15 cellular contexts compared by ENCODE assay signal in the genomic region with DNA sequence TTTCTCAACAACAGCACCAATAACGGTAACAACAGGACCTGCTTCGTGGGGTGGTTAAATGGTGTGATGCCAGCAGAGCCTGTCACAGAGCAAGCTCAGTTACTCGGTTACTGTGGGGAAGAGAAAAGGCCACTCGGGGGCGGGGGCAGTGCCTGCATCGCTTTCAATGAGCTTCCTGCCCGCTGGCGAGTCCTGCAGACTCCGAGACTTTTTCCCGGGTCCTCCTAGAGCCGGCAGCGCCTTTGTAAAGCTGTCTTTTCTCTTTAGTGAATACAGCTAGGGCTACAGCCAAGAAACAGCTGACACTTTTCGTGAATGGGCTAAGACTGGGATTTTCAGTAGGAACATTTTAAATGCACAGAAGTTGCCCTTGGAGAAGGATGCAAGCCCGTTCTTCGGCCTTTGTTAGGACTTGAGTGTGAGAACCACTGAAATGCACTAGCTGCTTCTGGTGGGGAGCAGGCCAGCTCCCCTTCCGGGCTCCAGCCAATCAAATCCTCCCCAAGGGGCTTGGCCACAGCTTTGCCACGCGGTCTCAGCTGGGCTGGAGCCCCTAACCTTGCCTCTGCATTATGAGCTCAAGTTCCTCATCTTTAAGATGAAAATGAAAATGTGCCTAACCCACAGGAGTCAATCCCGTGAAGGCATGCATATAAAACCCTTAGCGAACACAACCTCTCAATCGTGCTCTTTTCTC. TPM values are rescaled to one million over a fixed set of nuclear protein-coding genes. Genes with fewer than 3 reads are reported as not detected.
DNase-seq lines count a peak whose midpoint lies in the region; ATAC-seq and TF ChIP-seq lines count a peak whose summit lies in the region.
"Had no signal": no experiment of that assay in that cellular context is flagged by ENCODE, and none has a peak within 500 bp of the region (broad histone marks: within the 10 kb centered on the region; RNA-seq: fewer than 3 reads in every experiment).

No MANE protein-coding gene starts in this region.

- H3K36me3 ChIP-seq in GM23338 (ENCODE audit: insufficient read depth) (no peaks in the 10 kb centered on the region), PC-9 (ENCODE audit: low read depth) (no peaks in the 10 kb centered on the region), mesendoderm (ENCODE audit: control insufficient read depth, insufficient read depth, low read length) (no peaks in the 10 kb centered on the region)
- no peaks in the 10 kb centered on the region for H3K36me3 ChIP-seq in naive thymus-derived CD4-positive, alpha-beta T cell (ENCODE audit: control insufficient read depth in 2 of 3, insufficient read depth in 3 of 3, low read length in 3 of 3)

- no peaks in the 10 kb centered on the region for H4K20me1 ChIP-seq in GM23338 (replicated peaks; ENCODE audit: insufficient read depth)
- H4K20me1 ChIP-seq in PC-9 (ENCODE audit: insufficient read depth) = no peaks in the 10 kb centered on the region

- peaks cover 3% of the 10 kb centered on the region; the same call in 1 of the 3 replicates for H3K9me3 Mint-ChIP-seq in GM23338
- no peaks in the 10 kb centered on the region for H3K9me3 Mint-ChIP-seq in effector memory CD8-positive, alpha-beta T cell
- peaks cover 0 to 2% (median 0%) of the 10 kb centered on the region in 11 donors for H3K9me3 Mint-ChIP-seq in naive thymus-derived CD4-positive, alpha-beta T cell

- DNase-seq in AG08395 (ENCODE audit: low spot score) (peak; percentile 28), GM23338 (ENCODE audit: low spot score) (peak; percentile 57), PC-9 (no peak), mesendoderm (no peak), HUDEP-2 (lab: John Stamatoyannopoulos, UW; ENCODE audit: unreplicated experiment in 76 of 76) (no peak), NCI-H187 treated with DMSO at 0.1 percent for 48 hours (lab: John Stamatoyannopoulos, UW) (no peak)
- peak in 1 of 3 experiments; percentile 8 for DNase-seq in effector memory CD8-positive, alpha-beta T cell
- DNase-seq in naive thymus-derived CD4-positive, alpha-beta T cell = no peak
- DNase-seq: COR-L47; kidney glomerular epithelial cell; NCI-H1930; SHP77; stimulated activated CD4-positive, alpha-beta T cell treated with anti-CD3 and anti-CD28 coated beads, Interleukin-12 subunit alpha, Interleukin-12 subunit beta, amount 100 ng/mL, for 4 hours had no signal

- H2AFZ ChIP-seq in GM23338 (peak overlapping the region; percentile 53; the same call in 1 of the 2 replicates), PC-9 (no peak overlapping the region)

- H3K9me2 ChIP-seq in GM23338 (ENCODE audit: insufficient read depth) (no peaks in the 10 kb centered on the region), PC-9 (ENCODE audit: insufficient read depth) (no peaks in the 10 kb centered on the region)

- TF ChIP-seq CTCF in GM23338 (conservative IDR thresholded peaks at IDR 0.05; ENCODE audit: low read depth in 2 of 2) (no peak), PC-9 (conservative IDR thresholded peaks at IDR 0.05) (no peak)

- H3K4me2 ChIP-seq in GM23338 (peak overlapping the region; percentile 54), PC-9 (no peak overlapping the region), mesendoderm (ENCODE audit: low read length) (no peak overlapping the region)

- H3K4me3 Mint-ChIP-seq in GM23338 = no peak overlapping the region; the same call in 2 of the 3 replicates
- peak overlapping the region in 1 of 2 donors; percentile 31 for H3K4me3 Mint-ChIP-seq in effector memory CD8-positive, alpha-beta T cell
- H3K4me3 Mint-ChIP-seq in naive thymus-derived CD4-positive, alpha-beta T cell = peak overlapping the region in 6 of 10 donors; percentile 7 to 29 (median 28)

- H3K27me3 ChIP-seq in GM23338 (ENCODE audit: insufficient read depth) = peaks cover 67% of the 10 kb centered on the region
- no peaks in the 10 kb centered on the region for H3K27me3 ChIP-seq in naive thymus-derived CD4-positive, alpha-beta T cell (ENCODE audit: control insufficient read depth in 2 of 2, insufficient read depth in 2 of 2, low read length in 2 of 2)
- no peaks in the 10 kb centered on the region for H3K27me3 ChIP-seq in PC-9 (ENCODE audit: insufficient read depth, low read depth)
- peaks cover 7% of the 10 kb centered on the region for H3K27me3 ChIP-seq in mesendoderm (ENCODE audit: insufficient read depth, low read length, poor library complexity)

- no peak overlapping the region for H3K27ac ChIP-seq in GM23338 (ENCODE audit: low read depth)
- no peak overlapping the region for H3K27ac ChIP-seq in naive thymus-derived CD4-positive, alpha-beta T cell (ENCODE audit: low read depth, low read length)
- H3K27ac ChIP-seq in PC-9 = no peak overlapping the region
- no peak overlapping the region for H3K27ac ChIP-seq in mesendoderm (ENCODE audit: low read depth, low read length)

- no peak overlapping the region for H3K18ac ChIP-seq in mesendoderm (ENCODE audit: low read length)

- H3K79me2 ChIP-seq in GM23338 (replicated peaks; ENCODE audit: insufficient read depth) = no peaks in the 10 kb centered on the region
- H3K79me2 ChIP-seq in PC-9 (ENCODE audit: low read depth) = no peaks in the 10 kb centered on the region
- H3K79me2 ChIP-seq in mesendoderm (ENCODE audit: control insufficient read depth, insufficient read depth, low read length) = no peaks in the 10 kb centered on the region

- ATAC-seq in GM23338 = peak; percentile 4
- peak; percentile 76 for ATAC-seq in effector memory CD8-positive, alpha-beta T cell (replicated peaks)
- ATAC-seq in naive thymus-derived CD4-positive, alpha-beta T cell = peak; percentile 57

- CTCF ChIA-PET in naive thymus-derived CD4-positive, alpha-beta T cell (lab: Charles Lee) = no interaction called here
- CTCF ChIA-PET in PC-9 (lab: Charles Lee) = no interaction called here

- H3K36me3 Mint-ChIP-seq in GM23338 (ENCODE audit: low read depth) = 0 out of 3 replicates have a peak, but pooled peaks cover 2% of the 10 kb centered on the region
- peaks cover 7% of the 10 kb centered on the region for H3K36me3 Mint-ChIP-seq in effector memory CD8-positive, alpha-beta T cell (ENCODE audit: insufficient read depth)
- no peaks in the 10 kb centered on the region for H3K36me3 Mint-ChIP-seq in naive thymus-derived CD4-positive, alpha-beta T cell

- H3K79me1 ChIP-seq in mesendoderm (ENCODE audit: low read length) = no peaks in the 10 kb centered on the region

- no peak overlapping the region for H3K9ac ChIP-seq in mesendoderm (ENCODE audit: low read length)

- no peak overlapping the region for H2AK5ac ChIP-seq in mesendoderm (ENCODE audit: low read length)

- H3K4ac ChIP-seq in mesendoderm (ENCODE audit: low read depth, low read length) = no peak overlapping the region

- H3K4me3 ChIP-seq in GM23338 (peak overlapping the region; percentile 34), PC-9 (no peak overlapping the region), mesendoderm (ENCODE audit: low read length) (no peak overlapping the region)
- no peak overlapping the region for H3K4me3 ChIP-seq in naive thymus-derived CD4-positive, alpha-beta T cell (ENCODE audit: low read length)

- H3K4me1 ChIP-seq in GM23338 (ENCODE audit: insufficient read depth) = peaks cover 34% of the 10 kb centered on the region
- H3K4me1 ChIP-seq in naive thymus-derived CD4-positive, alpha-beta T cell (ENCODE audit: control insufficient read depth in 2 of 2, insufficient read depth in 2 of 2, low read length in 2 of 2) = no peaks in the 10 kb centered on the region
- H3K4me1 ChIP-seq in PC-9 (replicated peaks; ENCODE audit: insufficient read depth) = no peaks in the 10 kb centered on the region
- peaks cover 2% of the 10 kb centered on the region for H3K4me1 ChIP-seq in mesendoderm (ENCODE audit: control insufficient read depth, low read depth, low read length)

- H3K27ac Mint-ChIP-seq in GM23338 = no peak overlapping the region
- H3K27ac Mint-ChIP-seq in effector memory CD8-positive, alpha-beta T cell = peak overlapping the region in 1 of 2 donors; percentile 41
- H3K27ac Mint-ChIP-seq in naive thymus-derived CD4-positive, alpha-beta T cell = no peak overlapping the region

- H3F3A ChIP-seq in GM23338 (replicated peaks; ENCODE audit: low read depth) (peaks cover 22% of the 10 kb centered on the region; the same call in 1 of the 2 replicates), PC-9 (ENCODE audit: insufficient read depth, low read depth) (no peaks in the 10 kb centered on the region)

- POLR2A ChIA-PET in naive thymus-derived CD4-positive, alpha-beta T cell (lab: Charles Lee) = no interaction called here
- POLR2A ChIA-PET in PC-9 (lab: Charles Lee; ENCODE audit: unreplicated experiment) = no interaction called here

- peaks cover 56% of the 10 kb centered on the region for H3K4me1 Mint-ChIP-seq in GM23338
- H3K4me1 Mint-ChIP-seq in effector memory CD8-positive, alpha-beta T cell (ENCODE audit: low read depth in 2 of 2) = peaks cover 9 to 10% of the 10 kb centered on the region in 2 donors
- H3K4me1 Mint-ChIP-seq in naive thymus-derived CD4-positive, alpha-beta T cell = peaks cover 0 to 22% (median 10%) of the 10 kb centered on the region in 7 donors

- intact Hi-C loops in naive thymus-derived CD4-positive, alpha-beta T cell (cut with micrococcal nuclease) = loop anchor here in 1 of 2 donors (10.0 kb wide), 1 partner anchor 49 kb away; the partner anchor contains the start of gene CTRC
- intact Hi-C loops in PC-9 (cut with micrococcal nuclease; ENCODE audit: unreplicated experiment) = no loop called here

- no peak overlapping the region for H3K23ac ChIP-seq in mesendoderm (ENCODE audit: low read length)

- H3K9me3 ChIP-seq in naive thymus-derived CD4-positive, alpha-beta T cell (ENCODE audit: control insufficient read depth in 2 of 3, low read length in 3 of 3) = no peaks in the 10 kb centered on the region
- no peaks in the 10 kb centered on the region for H3K9me3 ChIP-seq in PC-9 (ENCODE audit: insufficient read depth, low read depth)

- H2BK5ac ChIP-seq in mesendoderm (ENCODE audit: low read length) = no peak overlapping the region

- no peak overlapping the region for H2BK15ac ChIP-seq in mesendoderm (replicated peaks; ENCODE audit: low read depth)

- no peak overlapping the region for H2BK120ac ChIP-seq in mesendoderm (ENCODE audit: low read depth, low read length)

- BruUV-seq in PC-9 (replicated peaks; lab: Mats Ljungman, UMichigan) = no TSS peak

- H4K5ac ChIP-seq in mesendoderm (ENCODE audit: low read length) = no peak overlapping the region

- no CpG with 5 or more reads among the region's 21 CpGs for WGBS in mesendoderm (ENCODE audit: extremely low coverage, insufficient coverage, low lambda C conversion rate)

- peaks cover 63% of the 10 kb centered on the region for H3K27me3 Mint-ChIP-seq in GM23338 (ENCODE audit: insufficient read depth, low read depth, poor library complexity)
- peaks cover 6 to 16% of the 10 kb centered on the region in 2 donors for H3K27me3 Mint-ChIP-seq in effector memory CD8-positive, alpha-beta T cell
- peaks cover 14 to 51% (median 27%) of the 10 kb centered on the region in 5 donors for H3K27me3 Mint-ChIP-seq in naive thymus-derived CD4-positive, alpha-beta T cell

- H4K8ac ChIP-seq in mesendoderm (ENCODE audit: low read depth, low read length) = no peak overlapping the region

- no peak overlapping the region for H3K56ac ChIP-seq in mesendoderm (ENCODE audit: low read length)

RNA-seq across cellular contexts. Expression of gene EFHD2, which starts 23.4 kb away (rescaled TPM):
- 22.8 and 23.7 TPM in 2 replicates for total RNA-seq in GM23338 (2014; rRNA removed; shearing (Covaris generic))
- 19.3 and 22.8 TPM in 2 replicates for polyA plus RNA-seq in GM23338 (2016; fragmentation: Nextera tagmentation; extraction: Ambion mirVana)
- 100 to 1,000 TPM in 1 of 5 experiments, 10 to 100 TPM in 4; 29.9 to 258 (median 82.6) TPM for total RNA-seq in naive thymus-derived CD4-positive, alpha-beta T cell
- polyA plus RNA-seq in naive thymus-derived CD4-positive, alpha-beta T cell = 10 to 100 TPM; 21.0 to 30.2 TPM
- total RNA-seq in PC-9 (2021) = 129 and 160 TPM in 2 replicates
- 9.0 TPM for polyA plus RNA-seq in mesendoderm (2013, experiment 1 of 2)
- 9.2 TPM for polyA plus RNA-seq in mesendoderm (2013, experiment 2 of 2)

RNA-seq across cellular contexts. Expression of gene CTRC, which starts 52.0 kb away (rescaled TPM):
- total RNA-seq in GM23338 (2014; rRNA removed; shearing (Covaris generic)) = 0.24 TPM in 1 of 2 replicates, not detected in the other
- polyA plus RNA-seq in GM23338 (2016; fragmentation: Nextera tagmentation; extraction: Ambion mirVana) = not detected in 2 replicates
- 1 to 10 TPM in 2 of 5 experiments, under 1 TPM in 3; 0.12 to 3.0 (median 0.65) TPM for total RNA-seq in naive thymus-derived CD4-positive, alpha-beta T cell
- polyA plus RNA-seq in naive thymus-derived CD4-positive, alpha-beta T cell = not detected
- not detected in 2 replicates for total RNA-seq in PC-9 (2021)
- not detected for polyA plus RNA-seq in mesendoderm (2013, experiment 1 of 2)
- polyA plus RNA-seq in mesendoderm (2013, experiment 2 of 2) = not detected
- total RNA-seq: dermis microvascular lymphatic vessel endothelial cell, temporal lobe had no signal

Comparison
In these comparisons a context has a peak if more than half of its experiments do, and no peak if none do; other contexts are left out.
1. DNase-seq: peak in AG08395 (single experiment) and GM23338 (single experiment); none in naive thymus-derived CD4-positive, alpha-beta T cell (0 of 9), PC-9 (0 of 2), mesendoderm (single experiment), HUDEP-2 (0 of 76) and NCI-H187 treated with DMSO at 0.1 percent for 48 hours (single experiment).
2. ATAC-seq: peak in every context shown above with its lines; median percentile 76 in effector memory CD8-positive, alpha-beta T cell; 57 in naive thymus-derived CD4-positive, alpha-beta T cell; 4 in GM23338.